ENCODE assay signal across 13 cellular contexts in genomic region chr12:77232045-77232444, GRCh38.
DNase-seq lines count a peak whose midpoint lies in the region; ATAC-seq and TF ChIP-seq lines count a peak whose summit lies in the region.
"Had no signal": no experiment of that assay in that cellular context is flagged by ENCODE, and none has a peak within 500 bp of the region (broad histone marks: within the 10 kb centered on the region; RNA-seq: fewer than 3 reads in every experiment).

No MANE protein-coding gene starts in this region.

- in situ Hi-C loops in gastrocnemius medialis (cut with MboI; ENCODE audit: low sequenced_read_pairs in 4 of 4): no loop called here

- TF ChIP-seq CTCF in fibroblast of villous mesenchyme (IDR thresholded peaks at IDR 0.05; ENCODE audit: insufficient read depth, low read depth, low read length) (no peak), stomach (IDR thresholded peaks at IDR 0.05) (no peak), gastrocnemius medialis (IDR thresholded peaks at IDR 0.05 in 4 of 5, conservative IDR thresholded peaks at IDR 0.05 in 1 of 5) (no peak)

- no peaks in the 10 kb centered on the region for H3K9me3 ChIP-seq in stomach
- H3K9me3 ChIP-seq in gastrocnemius medialis: no peaks in the 10 kb centered on the region
- H3K9me3 ChIP-seq: Caco-2 had no signal

- intact Hi-C loops in stomach (cut with DNase I; ENCODE audit: low total_unique reads): no loop called here
- intact Hi-C loops in gastrocnemius medialis (cut with DNase I; ENCODE audit: low total_unique reads): no loop called here

- 40 to 71% (median 70%) methylated on average over 1 of the region's 1 CpG for WGBS in stomach, 5 donors

- TF ChIP-seq POLR2A in stomach (IDR thresholded peaks at IDR 0.05) (no peak), gastrocnemius medialis (IDR thresholded peaks at IDR 0.05) (no peak)

- H3K27me3 ChIP-seq in stomach: no peaks in the 10 kb centered on the region
- no peaks in the 10 kb centered on the region for H3K27me3 ChIP-seq in gastrocnemius medialis

- H3K36me3 ChIP-seq in stomach (no peaks in the 10 kb centered on the region), gastrocnemius medialis (no peaks in the 10 kb centered on the region)

- H3K4me3 ChIP-seq in fibroblast of villous mesenchyme (ENCODE audit: low read depth, low read length) (no peak overlapping the region), stomach (no peak overlapping the region), gastrocnemius medialis (no peak overlapping the region)

- ATAC-seq in HG03097 (IDR thresholded peaks at IDR 0.05; ENCODE audit: low FRiP score, unreplicated experiment) (no peak), gastrocnemius medialis (no peak)
- ATAC-seq: activated T-cell treated with anti-CD3 and anti-CD28 coated beads, Interleukin-2, amount 50 U/mL, for 72 hours; T-cell had no signal

- H3K4me1 ChIP-seq in stomach (peaks cover 0 to 33% (median 13%) of the 10 kb centered on the region in 4 donors), gastrocnemius medialis (no peaks in the 10 kb centered on the region)
- H3K4me1 ChIP-seq: Caco-2 had no signal

- no peak for TF ChIP-seq EP300 in stomach (IDR thresholded peaks at IDR 0.05)

- DNase-seq in GM03348 (ENCODE audit: low spot score) (peak; percentile 62), amniotic epithelial cell (ENCODE audit: low read depth) (peak; percentile 88), fibroblast of villous mesenchyme (ENCODE audit: low read depth) (peak; percentile 37), stomach (no peak), COLO829 (ENCODE audit: low spot score) (no peak), gastrocnemius medialis (no peak), C1 segment of cervical spinal cord (lab: John Stamatoyannopoulos, UW) (no peak)
- DNase-seq: activated CD4-positive, alpha-beta T cell treated with anti-CD3 and anti-CD28 coated beads for 48 hours; activated T-cell treated with anti-CD3 and anti-CD28 coated beads, Interleukin-2, amount 50 U/mL, for 72 hours; Caco-2; NCI-H2227 treated with DMSO at 0.1 percent for 48 hours; T-cell had no signal

- H3K27ac ChIP-seq in stomach: peak overlapping the region; percentile 56 to 82 (median 69)
- H3K27ac ChIP-seq in gastrocnemius medialis: no peak overlapping the region

Comparison
In these comparisons a context has a peak if more than half of its experiments do, and no peak if none do; other contexts are left out.
1. DNase-seq: peak in GM03348 (single experiment), amniotic epithelial cell (single experiment) and fibroblast of villous mesenchyme (single experiment); none in stomach (single experiment), COLO829 (single experiment), gastrocnemius medialis (0 of 2) and C1 segment of cervical spinal cord (0 of 14).
2. H3K27ac ChIP-seq: peak in stomach (5 of 5); none in gastrocnemius medialis (0 of 4).